In the genomic region with DNA sequence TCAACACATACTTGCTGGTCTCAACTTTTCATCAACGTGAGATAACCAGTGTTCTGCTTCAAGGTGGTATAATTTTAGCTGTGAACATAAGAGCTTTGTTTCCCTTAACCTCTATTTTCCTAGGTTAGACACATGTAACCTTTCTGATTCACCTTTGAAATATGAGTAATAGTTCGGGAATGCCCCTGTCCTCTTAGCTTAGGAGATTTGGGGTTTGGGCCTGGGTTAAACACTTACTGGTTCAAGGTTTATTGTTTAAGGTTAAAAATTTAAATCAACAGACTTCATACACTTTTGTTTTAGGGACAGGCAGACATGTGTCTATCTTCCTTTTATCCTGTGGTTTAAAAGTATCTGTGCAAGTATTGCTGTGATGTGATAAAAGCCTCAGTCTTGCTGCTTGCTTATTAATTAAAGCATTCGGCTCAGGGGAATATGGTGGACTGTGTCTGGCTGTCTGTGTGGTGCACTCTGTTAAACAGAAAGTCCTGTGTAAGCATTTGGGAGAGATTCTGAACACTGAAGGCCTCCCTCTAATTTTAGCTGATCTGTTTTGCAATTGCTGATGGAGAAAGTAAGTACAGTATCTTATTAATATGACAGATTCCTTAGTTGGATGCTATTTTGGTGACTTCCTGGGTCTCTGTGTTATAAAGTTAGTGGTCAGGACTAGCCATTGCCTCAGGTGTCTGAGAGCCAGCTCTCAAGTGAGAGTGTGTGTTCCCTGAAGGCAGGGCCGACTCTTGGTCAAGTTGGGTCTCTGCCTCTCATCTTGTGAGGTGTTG, we compare ENCODE assay signal across 26 cellular contexts.
DNase-seq lines count a peak whose midpoint lies in the region; ATAC-seq and TF ChIP-seq lines count a peak whose summit lies in the region.
"Had no signal": no experiment of that assay in that cellular context is flagged by ENCODE, and none has a peak within 500 bp of the region (broad histone marks: within the 10 kb centered on the region; RNA-seq: fewer than 3 reads in every experiment).

No MANE protein-coding gene starts in this region.

- peak overlapping the region; percentile 65 for H3K27ac Mint-ChIP-seq in central memory CD8-positive, alpha-beta T cell (ENCODE audit: low read depth)
- peak overlapping the region; percentile 43 for H3K27ac Mint-ChIP-seq in neural progenitor cell
- H3K27ac Mint-ChIP-seq: activated CD4-positive, alpha-beta T cell treated with anti-CD3 and anti-CD28 coated beads for 36 hours; activated naive CD8-positive, alpha-beta T cell; naive thymus-derived CD8-positive, alpha-beta T cell; T-helper 1 cell treated with Interleukin-12 subunit alpha and Interleukin-12 subunit beta and Interleukin-4 antibody, amounts not matched to agents 30 μg/mL and 1 μg/mL, for 36 hours had no signal

- H3K27me3 Mint-ChIP-seq in central memory CD8-positive, alpha-beta T cell = no peaks in the 10 kb centered on the region
- peaks cover 2% of the 10 kb centered on the region for H3K27me3 Mint-ChIP-seq in neural progenitor cell (ENCODE audit: insufficient read depth, low read depth)
- H3K27me3 Mint-ChIP-seq: activated CD4-positive, alpha-beta T cell treated with anti-CD3 and anti-CD28 coated beads for 36 hours; activated naive CD8-positive, alpha-beta T cell; effector memory CD8-positive, alpha-beta T cell; naive thymus-derived CD8-positive, alpha-beta T cell had no signal

- no TSS peak for BruUV-seq in HCT116 (replicated peaks; lab: Mats Ljungman, UMichigan)

- no peak overlapping the region for H2AFZ ChIP-seq in HCT116 (ENCODE audit: low read depth, low read length, poor library complexity, severe bottlenecking)
- H2AFZ ChIP-seq in neural progenitor cell (replicated peaks) = no peak overlapping the region

- peak overlapping the region; percentile 11; the same call in 1 of the 2 replicates for H3K4me2 ChIP-seq in HCT116 (ENCODE audit: low read length)
- H3K4me2 ChIP-seq in neural progenitor cell = no peak overlapping the region

- peak; percentile 28 for DNase-seq in Caki2 (ENCODE audit: low read depth)
- DNase-seq in HCT116 (ENCODE audit: low read depth, low spot score) = no peak
- no peak for DNase-seq in central memory CD8-positive, alpha-beta T cell (ENCODE audit: low spot score in 2 of 2)
- no peak for DNase-seq in neural progenitor cell (ENCODE audit: low spot score)
- DNase-seq in C1 segment of cervical spinal cord (lab: John Stamatoyannopoulos, UW) = no peak
- DNase-seq: activated CD4-positive, alpha-beta T cell treated with anti-CD3 and anti-CD28 coated beads for 36 hours; CD8-positive, alpha-beta memory T cell; colonic mucosa; DMS79; effector memory CD8-positive, alpha-beta T cell; esophagus squamous epithelium; Karpas-422; mesendoderm; naive thymus-derived CD8-positive, alpha-beta T cell; NCI-H187 treated with DMSO at 0.1 percent for 48 hours; NCI-H69; pancreas; SIG-M5; sigmoid colon had no signal

- H3K4me1 ChIP-seq in HCT116 (ENCODE audit: control insufficient read depth in 1 of 2, insufficient read depth in 2 of 2, low read length in 2 of 2) (peaks cover 9 to 28% of the 10 kb centered on the region in 2 experiments), neural progenitor cell (no peaks in the 10 kb centered on the region)
- H3K4me1 ChIP-seq: colonic mucosa, pancreas, sigmoid colon, suprapubic skin, vagina had no signal

- TF ChIP-seq CTCF in HCT116 (IDR thresholded peaks at IDR 0.05 in 2 of 3, conservative IDR thresholded peaks at IDR 0.05 in 1 of 3; ENCODE audit: borderline replicate concordance in 1 of 3, insufficient read depth in 1 of 3, low read depth in 2 of 3, low read length in 2 of 3) (no peak), neural progenitor cell (IDR thresholded peaks at IDR 0.05) (no peak)

- H3K4me3 Mint-ChIP-seq in central memory CD8-positive, alpha-beta T cell = no peak overlapping the region
- H3K4me3 Mint-ChIP-seq in neural progenitor cell = no peak overlapping the region
- H3K4me3 Mint-ChIP-seq: activated CD4-positive, alpha-beta T cell treated with anti-CD3 and anti-CD28 coated beads for 36 hours; activated naive CD8-positive, alpha-beta T cell; CD8-positive, alpha-beta memory T cell; effector memory CD8-positive, alpha-beta T cell; naive thymus-derived CD8-positive, alpha-beta T cell; T-helper 1 cell treated with Interleukin-12 subunit alpha and Interleukin-12 subunit beta and Interleukin-4 antibody, amounts not matched to agents 30 μg/mL and 1 μg/mL, for 36 hours had no signal

- POLR2A ChIA-PET in HCT116 (lab: Charles Lee) = no interaction called here

- H3K9me3 Mint-ChIP-seq in central memory CD8-positive, alpha-beta T cell = no peaks in the 10 kb centered on the region
- no peaks in the 10 kb centered on the region for H3K9me3 Mint-ChIP-seq in neural progenitor cell
- H3K9me3 Mint-ChIP-seq: CD8-positive, alpha-beta memory T cell; effector memory CD8-positive, alpha-beta T cell; naive thymus-derived CD8-positive, alpha-beta T cell; T-helper 1 cell treated with Interleukin-12 subunit alpha and Interleukin-12 subunit beta and Interleukin-4 antibody, amounts not matched to agents 30 μg/mL and 1 μg/mL, for 36 hours had no signal

- H3K36me3 ChIP-seq in HCT116 (ENCODE audit: control insufficient read depth in 1 of 2, insufficient read depth in 2 of 2, low read length in 2 of 2) (peaks cover 0 to 8% of the 10 kb centered on the region in 2 experiments; a peak in 2 of 4 replicates), neural progenitor cell (peaks cover 7% of the 10 kb centered on the region)
- H3K36me3 ChIP-seq: colonic mucosa, pancreas had no signal

- H3K4me3 ChIP-seq in HCT116 (replicated peaks in 1 of 2; ENCODE audit: low read depth in 1 of 2, low read length in 2 of 2) = no peak overlapping the region
- H3K4me3 ChIP-seq in neural progenitor cell = no peak overlapping the region
- H3K4me3 ChIP-seq: colonic mucosa, esophagus squamous epithelium, GM12878, pancreas, sigmoid colon, suprapubic skin, vagina had no signal

- H3K9me3 ChIP-seq in HCT116 (ENCODE audit: control insufficient read depth in 1 of 2, insufficient read depth in 1 of 2, low read depth in 1 of 2, low read length in 2 of 2) (no peaks in the 10 kb centered on the region), neural progenitor cell (ENCODE audit: low read depth) (no peaks in the 10 kb centered on the region)
- H3K9me3 ChIP-seq: colonic mucosa, esophagus squamous epithelium, pancreas, sigmoid colon, suprapubic skin, vagina had no signal

- no peaks in the 10 kb centered on the region for H3K4me1 Mint-ChIP-seq in central memory CD8-positive, alpha-beta T cell
- H3K4me1 Mint-ChIP-seq in neural progenitor cell = no peaks in the 10 kb centered on the region

- no peaks in the 10 kb centered on the region for H3K9me2 ChIP-seq in HCT116 (ENCODE audit: insufficient read depth)

- no peaks in the 10 kb centered on the region for H3K79me2 ChIP-seq in HCT116 (ENCODE audit: insufficient read depth, low read length)
- no peaks in the 10 kb centered on the region for H3K79me2 ChIP-seq in neural progenitor cell (ENCODE audit: low read depth)

- peaks cover 2% of the 10 kb centered on the region for H3K36me3 Mint-ChIP-seq in central memory CD8-positive, alpha-beta T cell (ENCODE audit: insufficient read depth)
- H3K36me3 Mint-ChIP-seq in neural progenitor cell = peaks cover 30% of the 10 kb centered on the region

- intact Hi-C loops in HCT116 (cut with micrococcal nuclease) = no loop called here

- no peaks in the 10 kb centered on the region for H3K27me3 ChIP-seq in HCT116 (ENCODE audit: insufficient read depth, low read length)
- no peaks in the 10 kb centered on the region for H3K27me3 ChIP-seq in neural progenitor cell
- H3K27me3 ChIP-seq: colonic mucosa, esophagus squamous epithelium, pancreas, sigmoid colon, suprapubic skin, vagina had no signal

- no peak overlapping the region for H3K27ac ChIP-seq in HCT116 (ENCODE audit: low read depth, low read length)
- H3K27ac ChIP-seq in neural progenitor cell = no peak overlapping the region
- H3K27ac ChIP-seq: colonic mucosa, pancreas, sigmoid colon, suprapubic skin, vagina had no signal

- no peaks in the 10 kb centered on the region for H3F3A ChIP-seq in neural progenitor cell (ENCODE audit: low read depth)

- CTCF ChIA-PET in HCT116 (lab: Charles Lee) = no interaction called here

- TF ChIP-seq RAD21 in HCT116 (IDR thresholded peaks at IDR 0.05; ENCODE audit: low read depth) = no peak

- TF ChIP-seq POLR2A in HCT116 (IDR thresholded peaks at IDR 0.05; ENCODE audit: borderline replicate concordance, extremely low read depth, insufficient read depth, insufficient read length) (no peak), GM18505 (IDR thresholded peaks at IDR 0.05; ENCODE audit: borderline replicate concordance, extremely low read depth, insufficient read depth, insufficient read length) (no peak)

- no peaks in the 10 kb centered on the region for H4K20me1 ChIP-seq in HCT116 (ENCODE audit: insufficient read depth)
- no peaks in the 10 kb centered on the region for H4K20me1 ChIP-seq in neural progenitor cell (ENCODE audit: low read depth)

- RAD21 ChIA-PET in HCT116 (lab: Charles Lee; ENCODE audit: low non-redundant PET in 1 of 2, low total read pairs in 2 of 2, uncharacterized antibody in 2 of 2, unreplicated experiment in 2 of 2) = no interaction called here

- H3K9ac ChIP-seq in HCT116 (ENCODE audit: low read length) (no peak overlapping the region), neural progenitor cell (no peak overlapping the region)

- in situ Hi-C loops in Caki2 (cut with HindIII; ENCODE audit: low pct_unique_long_range_greater_than_20kb, low sequenced_read_pairs) = no loop called here

- ATAC-seq in HCT116 (no peak), GM18858 (IDR thresholded peaks at IDR 0.05; ENCODE audit: unreplicated experiment) (no peak), GM18505 (IDR thresholded peaks at IDR 0.05; ENCODE audit: unreplicated experiment) (no peak)
- no peak for ATAC-seq in central memory CD8-positive, alpha-beta T cell (replicated peaks; ENCODE audit: extremely low read depth, poor library complexity, severe bottlenecking)
- ATAC-seq: activated CD4-positive, alpha-beta T cell treated with anti-CD3 and anti-CD28 coated beads for 36 hours; effector memory CD8-positive, alpha-beta T cell; GM12878; naive thymus-derived CD8-positive, alpha-beta T cell; pancreas had no signal

TF ChIP-seq in HCT116, 20 proteins besides CTCF, POLR2A, EP300 and RAD21:
- peak; percentile 20; the same call in 1 of the 2 replicates for TF ChIP-seq FOSL1 (IDR thresholded peaks at IDR 0.05; ENCODE audit: low read depth)
- TF ChIP-seq CBX3 (IDR thresholded peaks at IDR 0.05; ENCODE audit: low read depth) = no peak
